In genomic region chr6:33771342-33772113, GRCh38 we compare ENCODE assay signal across 8 cellular contexts. TPM values are rescaled to one million over a fixed set of nuclear protein-coding genes. Genes with fewer than 3 reads are reported as not detected.
DNase-seq lines count a peak whose midpoint lies in the region; ATAC-seq and TF ChIP-seq lines count a peak whose summit lies in the region.

No MANE protein-coding gene starts in this region.

- H2AFZ ChIP-seq in GM23248: no peak overlapping the region

- intact Hi-C loops in activated CD8-positive, alpha-beta T cell treated with anti-CD3 and anti-CD28 coated beads for 36 hours (cut with micrococcal nuclease): loop anchor here (5.0 kb wide), 1 partner anchor 256 kb away; no protein-coding TSS in a partner anchor

- H3K27me3 Mint-ChIP-seq in activated CD8-positive, alpha-beta T cell treated with anti-CD3 and anti-CD28 coated beads for 36 hours: peaks cover 9% of the 10 kb centered on the region
- peaks cover 3 to 21% of the 10 kb centered on the region in 2 donors for H3K27me3 Mint-ChIP-seq in effector memory CD8-positive, alpha-beta T cell

- H3K36me3 ChIP-seq in GM23248 (ENCODE audit: low read depth) (peaks cover 9% of the 10 kb centered on the region), mesendoderm (ENCODE audit: control insufficient read depth, insufficient read depth, low read length) (peaks cover 8% of the 10 kb centered on the region)

- H3K36me3 Mint-ChIP-seq in activated CD8-positive, alpha-beta T cell treated with anti-CD3 and anti-CD28 coated beads for 36 hours (ENCODE audit: low read depth): peaks cover 16% of the 10 kb centered on the region
- peaks cover 47% of the 10 kb centered on the region for H3K36me3 Mint-ChIP-seq in effector memory CD8-positive, alpha-beta T cell (ENCODE audit: insufficient read depth)

- H2AK5ac ChIP-seq in mesendoderm (ENCODE audit: low read length): no peak overlapping the region

- no peaks in the 10 kb centered on the region for H3K9me3 Mint-ChIP-seq in activated CD8-positive, alpha-beta T cell treated with anti-CD3 and anti-CD28 coated beads for 36 hours
- no peaks in the 10 kb centered on the region for H3K9me3 Mint-ChIP-seq in effector memory CD8-positive, alpha-beta T cell

- H2BK15ac ChIP-seq in mesendoderm (replicated peaks; ENCODE audit: low read depth): no peak overlapping the region

- no peaks in the 10 kb centered on the region for H4K20me1 ChIP-seq in GM23248 (ENCODE audit: insufficient read depth)

- H3K18ac ChIP-seq in mesendoderm (ENCODE audit: low read length): peak overlapping the region; percentile 11

- CTCF ChIA-PET in activated CD8-positive, alpha-beta T cell treated with anti-CD3 and anti-CD28 coated beads for 36 hours (lab: Charles Lee): interaction anchor here (0.6 to 9.0 kb wide), 55 partner anchors 10 to 428 kb away, joined by 3 to 132 read pairs (median 4); partner anchors contain the start of genes BAK1, IP6K3, LEMD2 and UQCC2

- in situ Hi-C loops in GM23248 (cut with MboI): loop anchor here (10.0 kb wide), 1 partner anchor 253 kb away; no protein-coding TSS in a partner anchor

- H3K4me2 ChIP-seq in GM23248 (ENCODE audit: unreplicated experiment) (peak overlapping the region; percentile 79), mesendoderm (ENCODE audit: low read length) (no peak overlapping the region)

- H3K4ac ChIP-seq in mesendoderm (ENCODE audit: low read depth, low read length): no peak overlapping the region

- H3K56ac ChIP-seq in mesendoderm (ENCODE audit: low read length): peak overlapping the region; percentile 81

- H3K9me3 ChIP-seq in GM23248 (ENCODE audit: low read depth): no peaks in the 10 kb centered on the region

- peak overlapping the region; percentile 8 for H2BK120ac ChIP-seq in mesendoderm (ENCODE audit: low read depth, low read length)

- H3K4me3 ChIP-seq in GM23248 (peak overlapping the region; percentile 36; the same call in 1 of the 2 replicates), mesendoderm (ENCODE audit: low read length) (no peak overlapping the region)

- WGBS in GM23248 (ENCODE audit: low coverage in 1 of 2, low lambda C conversion rate in 2 of 2, missing lambda C conversion rate in 2 of 2), 2 experiments: 3 to 5% methylated on average over 28 to 38 of the region's 43 CpGs
- WGBS in mesendoderm (ENCODE audit: extremely low coverage, insufficient coverage, low lambda C conversion rate): no CpG with 5 or more reads among the region's 43 CpGs

- no peak overlapping the region for H3K23ac ChIP-seq in mesendoderm (ENCODE audit: low read length)

- POLR2A ChIA-PET in activated CD8-positive, alpha-beta T cell treated with anti-CD3 and anti-CD28 coated beads for 36 hours (lab: Charles Lee): interaction anchor here (0.6 to 1.6 kb wide), 4 partner anchors 8 to 253 kb away, joined by 3 read pairs; partner anchors contain the start of gene UQCC2

- H4K5ac ChIP-seq in mesendoderm (ENCODE audit: low read length): no peak overlapping the region

- no peaks in the 10 kb centered on the region for H3K9me2 ChIP-seq in GM23248 (ENCODE audit: insufficient read depth)

- peak overlapping the region; percentile 7 for H2BK5ac ChIP-seq in mesendoderm (ENCODE audit: low read length)

- H3K27me3 ChIP-seq in GM23248 (replicated peaks; ENCODE audit: insufficient read depth) (no peaks in the 10 kb centered on the region), mesendoderm (ENCODE audit: insufficient read depth, low read length, poor library complexity) (no peaks in the 10 kb centered on the region)

- peak overlapping the region; percentile 61 for H3K9ac ChIP-seq in GM23248
- H3K9ac ChIP-seq in mesendoderm (ENCODE audit: low read length): peak overlapping the region; percentile 38

- H3K4me1 Mint-ChIP-seq in activated CD8-positive, alpha-beta T cell treated with anti-CD3 and anti-CD28 coated beads for 36 hours (ENCODE audit: low read depth): peaks cover 9% of the 10 kb centered on the region
- H3K4me1 Mint-ChIP-seq in effector memory CD8-positive, alpha-beta T cell (ENCODE audit: low read depth in 2 of 2): peaks cover 12 to 14% of the 10 kb centered on the region in 2 donors

- H3K27ac ChIP-seq in GM23248 (peak overlapping the region; percentile 84), mesendoderm (ENCODE audit: low read depth, low read length) (peak overlapping the region; percentile 90)

- ATAC-seq in activated CD8-positive, alpha-beta T cell treated with anti-CD3 and anti-CD28 coated beads for 36 hours: peak; percentile 78
- peak; percentile 83 for ATAC-seq in effector memory CD8-positive, alpha-beta T cell (replicated peaks)
- ATAC-seq in GM19035 (IDR thresholded peaks at IDR 0.05; ENCODE audit: unreplicated experiment): no peak

- H3F3A ChIP-seq in GM23248 (ENCODE audit: insufficient read depth): peaks cover 34% of the 10 kb centered on the region

- H3K4me3 Mint-ChIP-seq in activated CD8-positive, alpha-beta T cell treated with anti-CD3 and anti-CD28 coated beads for 36 hours: no peak overlapping the region
- H3K4me3 Mint-ChIP-seq in effector memory CD8-positive, alpha-beta T cell: no peak overlapping the region

- DNase-seq in AG08396 (ENCODE audit: low spot score): peak; percentile 89
- DNase-seq in GM23248: peak; percentile 97
- peak; percentile 96 for DNase-seq in NCI-H510A (lab: John Stamatoyannopoulos, UW)
- DNase-seq in activated CD8-positive, alpha-beta T cell treated with anti-CD3 and anti-CD28 coated beads for 36 hours: peak; percentile 70
- DNase-seq in effector memory CD8-positive, alpha-beta T cell: peak; percentile 55 to 68 (median 64)
- peak; percentile 96 for DNase-seq in mesendoderm
- DNase-seq in stimulated activated CD8-positive, alpha-beta memory T cell treated with anti-CD3 and anti-CD28 coated beads, Interleukin-12 subunit alpha, Interleukin-12 subunit beta, amount 100 ng/mL, for 1 hour (ENCODE audit: low read depth): peak; percentile 32

- peaks cover 35% of the 10 kb centered on the region for H3K4me1 ChIP-seq in GM23248 (ENCODE audit: insufficient read depth)
- H3K4me1 ChIP-seq in mesendoderm (ENCODE audit: control insufficient read depth, low read depth, low read length): peaks cover 7% of the 10 kb centered on the region

- H4K8ac ChIP-seq in mesendoderm (ENCODE audit: low read depth, low read length): no peak overlapping the region

- H3K79me2 ChIP-seq in GM23248 (ENCODE audit: insufficient read depth): no peaks in the 10 kb centered on the region
- no peaks in the 10 kb centered on the region for H3K79me2 ChIP-seq in mesendoderm (ENCODE audit: control insufficient read depth, insufficient read depth, low read length)

- no peaks in the 10 kb centered on the region for H3K79me1 ChIP-seq in mesendoderm (ENCODE audit: low read length)

- H3K27ac Mint-ChIP-seq in activated CD8-positive, alpha-beta T cell treated with anti-CD3 and anti-CD28 coated beads for 36 hours: no peak overlapping the region
- peak overlapping the region; percentile 46 to 79 for H3K27ac Mint-ChIP-seq in effector memory CD8-positive, alpha-beta T cell

- peak; percentile 97 for TF ChIP-seq CTCF in activated CD8-positive, alpha-beta T cell treated with anti-CD3 and anti-CD28 coated beads for 36 hours (IDR thresholded peaks at IDR 0.05)

RNA-seq across cellular contexts. Expression of gene LEMD2, which starts 17.4 kb away (rescaled TPM):
- 67.5 and 79.0 TPM in 2 replicates for total RNA-seq in GM23248 (2014; rRNA removed; shearing (Covaris generic))
- 20.1 and 21.5 TPM in 2 replicates for polyA plus RNA-seq in GM23248 (2016; fragmentation: Nextera tagmentation; extraction: Ambion mirVana)
- 10 to 100 TPM; 40.1 to 41.5 TPM for total RNA-seq in activated CD8-positive, alpha-beta T cell treated with anti-CD3 and anti-CD28 coated beads for 36 hours
- 23.7 TPM for polyA plus RNA-seq in mesendoderm (2013, experiment 1 of 2)
- polyA plus RNA-seq in mesendoderm (2013, experiment 2 of 2): 22.2 TPM

RNA-seq across cellular contexts. Expression of gene IP6K3, which starts 24.8 kb away (rescaled TPM):
- not detected in 2 replicates for total RNA-seq in GM23248 (2014; rRNA removed; shearing (Covaris generic))
- polyA plus RNA-seq in GM23248 (2016; fragmentation: Nextera tagmentation; extraction: Ambion mirVana): 0.08 TPM in 1 of 2 replicates, not detected in the other
- total RNA-seq in activated CD8-positive, alpha-beta T cell treated with anti-CD3 and anti-CD28 coated beads for 36 hours: not detected
- polyA plus RNA-seq in mesendoderm (2013, experiment 1 of 2): 0.01 TPM
- 0.04 TPM for polyA plus RNA-seq in mesendoderm (2013, experiment 2 of 2)

RNA-seq across cellular contexts. Expression of gene MLN, which starts 32.3 kb away (rescaled TPM):
- total RNA-seq in GM23248 (2014; rRNA removed; shearing (Covaris generic)): not detected in 2 replicates
- polyA plus RNA-seq in GM23248 (2016; fragmentation: Nextera tagmentation; extraction: Ambion mirVana): not detected in 2 replicates
- not detected for total RNA-seq in activated CD8-positive, alpha-beta T cell treated with anti-CD3 and anti-CD28 coated beads for 36 hours
- not detected for polyA plus RNA-seq in mesendoderm (2013, experiment 1 of 2)
- polyA plus RNA-seq in mesendoderm (2013, experiment 2 of 2): not detected

Comparison
In these comparisons a context has a peak if more than half of its experiments do, and no peak if none do; other contexts are left out.
1. DNase-seq: peak in every context shown above with its lines; median percentile 97 in GM23248; 96 in NCI-H510A; 96 in mesendoderm; 89 in AG08396; 70 in activated CD8-positive, alpha-beta T cell treated with anti-CD3 and anti-CD28 coated beads for 36 hours; 64 in effector memory CD8-positive, alpha-beta T cell; 32 in stimulated activated CD8-positive, alpha-beta memory T cell treated with anti-CD3 and anti-CD28 coated beads, Interleukin-12 subunit alpha, Interleukin-12 subunit beta, amount 100 ng/mL, for 1 hour.